1 cellular context compared by ENCODE assay signal in the genomic region with DNA sequence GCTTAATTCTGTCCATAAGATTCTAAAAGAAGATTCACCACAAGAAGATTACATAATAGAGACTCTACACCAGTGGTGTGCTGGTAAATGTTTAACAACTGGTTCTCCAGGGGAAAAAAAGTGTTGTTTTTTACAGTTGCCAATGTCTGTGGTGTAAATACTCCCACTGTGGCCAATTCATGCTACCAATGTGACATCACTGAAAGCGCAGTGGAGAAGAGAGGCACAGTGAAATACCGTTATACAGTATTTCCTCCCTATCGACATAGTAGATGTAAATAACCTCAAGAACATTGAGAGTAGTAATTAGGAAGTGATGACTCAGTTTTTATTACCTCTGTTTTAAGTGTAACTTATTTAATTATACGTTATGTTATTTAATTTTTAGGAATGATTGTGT.
TF ChIP-seq lines count a peak whose summit lies in the region.

No MANE protein-coding gene starts in this region.

TF ChIP-seq in HepG2, 621 proteins besides CTCF, POLR2A, EP300 and RAD21 (continued from another document):
- TF ChIP-seq FOXP4 (CRISPR knock-in tag; IDR thresholded peaks at IDR 0.05) (peak; percentile 25; the same call in 1 of the 2 replicates), GATAD2A (CRISPR knock-in tag; IDR thresholded peaks at IDR 0.05) (peak; percentile 31; the same call in 1 of the 2 replicates), MAFF (IDR thresholded peaks at IDR 0.05; ENCODE audit: low read depth, low read length) (peak; percentile 34; the same call in 1 of the 2 replicates), ZBTB39 (CRISPR knock-in tag; IDR thresholded peaks at IDR 0.05) (no peak), AHDC1 (CRISPR knock-in tag; IDR thresholded peaks at IDR 0.05; ENCODE audit: borderline replicate concordance) (0 out of 2 replicates have a peak, but pooled peaks have one; percentile 19), ZNF33A (CRISPR knock-in tag; IDR thresholded peaks at IDR 0.05; ENCODE audit: borderline replicate concordance) (0 out of 2 replicates have a peak, but pooled peaks have one; percentile 28), SAP130 (CRISPR knock-in tag; IDR thresholded peaks at IDR 0.05; ENCODE audit: low read depth) (0 out of 2 replicates have a peak, but pooled peaks have one; percentile 22), TP53 (CRISPR knock-in tag; conservative IDR thresholded peaks at IDR 0.05) (no peak), ZHX1 (CRISPR knock-in tag; IDR thresholded peaks at IDR 0.05; ENCODE audit: low read depth) (no peak), SOX13 (IDR thresholded peaks at IDR 0.05) (no peak), SOX13 (CRISPR knock-in tag; conservative IDR thresholded peaks at IDR 0.05 in 1 of 2, IDR thresholded peaks at IDR 0.05 in 1 of 2) (peak in 1 of 2 experiments; percentile 33; a peak in 1 of 4 replicates), ELF4 (CRISPR knock-in tag; IDR thresholded peaks at IDR 0.05; ENCODE audit: borderline replicate concordance) (no peak), ZNF703 (CRISPR knock-in tag; IDR thresholded peaks at IDR 0.05; ENCODE audit: borderline replicate concordance) (no peak)
- TF ChIP-seq, protein P1, sequence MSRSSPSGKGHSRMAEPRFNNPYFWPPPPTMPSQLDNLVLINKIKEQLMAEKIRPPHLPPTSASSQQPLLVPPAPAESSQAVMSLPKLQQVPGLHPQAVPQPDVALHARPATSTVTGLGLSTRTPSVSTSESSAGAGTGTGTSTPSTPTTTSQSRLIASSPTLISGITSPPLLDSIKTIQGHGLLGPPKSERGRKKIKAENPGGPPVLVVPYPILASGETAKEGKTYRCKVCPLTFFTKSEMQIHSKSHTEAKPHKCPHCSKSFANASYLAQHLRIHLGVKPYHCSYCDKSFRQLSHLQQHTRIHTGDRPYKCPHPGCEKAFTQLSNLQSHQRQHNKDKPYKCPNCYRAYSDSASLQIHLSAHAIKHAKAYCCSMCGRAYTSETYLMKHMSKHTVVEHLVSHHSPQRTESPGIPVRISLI (CRISPR knock-in tag; IDR thresholded peaks at IDR 0.05; ENCODE audit: borderline replicate concordance): peak; percentile 71; the same call in 1 of the 2 replicates
- TF ChIP-seq, protein P2, sequence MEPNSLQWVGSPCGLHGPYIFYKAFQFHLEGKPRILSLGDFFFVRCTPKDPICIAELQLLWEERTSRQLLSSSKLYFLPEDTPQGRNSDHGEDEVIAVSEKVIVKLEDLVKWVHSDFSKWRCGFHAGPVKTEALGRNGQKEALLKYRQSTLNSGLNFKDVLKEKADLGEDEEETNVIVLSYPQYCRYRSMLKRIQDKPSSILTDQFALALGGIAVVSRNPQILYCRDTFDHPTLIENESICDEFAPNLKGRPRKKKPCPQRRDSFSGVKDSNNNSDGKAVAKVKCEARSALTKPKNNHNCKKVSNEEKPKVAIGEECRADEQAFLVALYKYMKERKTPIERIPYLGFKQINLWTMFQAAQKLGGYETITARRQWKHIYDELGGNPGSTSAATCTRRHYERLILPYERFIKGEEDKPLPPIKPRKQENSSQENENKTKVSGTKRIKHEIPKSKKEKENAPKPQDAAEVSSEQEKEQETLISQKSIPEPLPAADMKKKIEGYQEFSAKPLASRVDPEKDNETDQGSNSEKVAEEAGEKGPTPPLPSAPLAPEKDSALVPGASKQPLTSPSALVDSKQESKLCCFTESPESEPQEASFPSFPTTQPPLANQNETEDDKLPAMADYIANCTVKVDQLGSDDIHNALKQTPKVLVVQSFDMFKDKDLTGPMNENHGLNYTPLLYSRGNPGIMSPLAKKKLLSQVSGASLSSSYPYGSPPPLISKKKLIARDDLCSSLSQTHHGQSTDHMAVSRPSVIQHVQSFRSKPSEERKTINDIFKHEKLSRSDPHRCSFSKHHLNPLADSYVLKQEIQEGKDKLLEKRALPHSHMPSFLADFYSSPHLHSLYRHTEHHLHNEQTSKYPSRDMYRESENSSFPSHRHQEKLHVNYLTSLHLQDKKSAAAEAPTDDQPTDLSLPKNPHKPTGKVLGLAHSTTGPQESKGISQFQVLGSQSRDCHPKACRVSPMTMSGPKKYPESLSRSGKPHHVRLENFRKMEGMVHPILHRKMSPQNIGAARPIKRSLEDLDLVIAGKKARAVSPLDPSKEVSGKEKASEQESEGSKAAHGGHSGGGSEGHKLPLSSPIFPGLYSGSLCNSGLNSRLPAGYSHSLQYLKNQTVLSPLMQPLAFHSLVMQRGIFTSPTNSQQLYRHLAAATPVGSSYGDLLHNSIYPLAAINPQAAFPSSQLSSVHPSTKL (CRISPR knock-in tag; IDR thresholded peaks at IDR 0.05): peak; percentile 48
- TF ChIP-seq, protein P3, sequence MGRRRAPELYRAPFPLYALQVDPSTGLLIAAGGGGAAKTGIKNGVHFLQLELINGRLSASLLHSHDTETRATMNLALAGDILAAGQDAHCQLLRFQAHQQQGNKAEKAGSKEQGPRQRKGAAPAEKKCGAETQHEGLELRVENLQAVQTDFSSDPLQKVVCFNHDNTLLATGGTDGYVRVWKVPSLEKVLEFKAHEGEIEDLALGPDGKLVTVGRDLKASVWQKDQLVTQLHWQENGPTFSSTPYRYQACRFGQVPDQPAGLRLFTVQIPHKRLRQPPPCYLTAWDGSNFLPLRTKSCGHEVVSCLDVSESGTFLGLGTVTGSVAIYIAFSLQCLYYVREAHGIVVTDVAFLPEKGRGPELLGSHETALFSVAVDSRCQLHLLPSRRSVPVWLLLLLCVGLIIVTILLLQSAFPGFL (CRISPR knock-in tag; IDR thresholded peaks at IDR 0.05): no peak
